20 cellular contexts compared by ENCODE assay signal in the genomic region with DNA sequence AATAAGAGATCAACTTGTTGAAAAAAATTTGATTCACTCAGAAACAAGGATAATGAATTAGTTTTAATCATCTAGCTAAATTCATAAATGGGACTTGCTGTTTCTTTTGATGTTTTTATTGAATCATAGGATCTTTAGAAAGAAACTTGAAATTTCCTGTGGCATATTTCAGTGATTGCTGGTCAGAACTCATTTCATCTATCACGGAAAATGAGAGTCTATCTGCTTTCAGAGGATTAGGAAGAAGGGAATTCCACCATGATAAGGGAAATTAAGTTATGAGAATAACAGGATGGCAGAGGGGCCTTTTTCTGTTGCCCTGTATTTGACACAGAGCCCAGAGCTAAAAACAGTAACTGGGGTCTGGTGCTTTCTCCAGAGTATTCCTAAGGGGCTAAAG.
"Had no signal": no experiment of that assay in that cellular context is flagged by ENCODE, and none has a peak within 500 bp of the region (broad histone marks: within the 10 kb centered on the region; RNA-seq: fewer than 3 reads in every experiment).

No MANE protein-coding gene starts in this region.

- H3K4me1 ChIP-seq: prostate gland had no signal

- ATAC-seq: gastroesophageal sphincter; naive thymus-derived CD4-positive, alpha-beta T cell; stimulated activated naive CD8-positive, alpha-beta T cell treated with anti-CD3 and anti-CD28 coated beads, Interleukin-15, Interleukin-2, amounts not matched to agents 100 U/mL and 50 U/mL, for 24 hours had no signal

- DNase-seq: activated CD4-positive, alpha-beta memory T cell treated with anti-CD3 and anti-CD28 coated beads for 36 hours; activated CD4-positive, alpha-beta T cell treated with anti-CD3 and anti-CD28 coated beads for 48 hours; activated effector memory CD4-positive, alpha-beta T cell treated with Interleukin-2 at 50 U/mL for 16 hours; activated naive CD4-positive, alpha-beta T cell treated with anti-CD3 and anti-CD28 coated beads for 36 hours; activated naive CD8-positive, alpha-beta T cell treated with anti-CD3 and anti-CD28 coated beads, Interleukin-2, amount 10 ng/mL, durations not matched to agents 7 days and 5 days; activated T-cell treated with anti-CD3 and anti-CD28 coated beads, Interleukin-2, amount 50 U/mL, for 48 hours; aorta; brain microvascular endothelial cell; caudate nucleus; effector memory CD4-positive, alpha-beta T cell; head of caudate nucleus; hypothalamus; naive thymus-derived CD4-positive, alpha-beta T cell; ovary; stimulated activated CD4-positive, alpha-beta T cell treated with anti-CD3 and anti-CD28 coated beads, Interleukin-4, amount 100 ng/mL, for 4 hours; stimulated activated naive CD8-positive, alpha-beta T cell treated with anti-CD3 and anti-CD28 coated beads, Interleukin-15, Interleukin-2, amounts not matched to agents 100 U/mL and 50 U/mL, for 24 hours; upper lobe of left lung had no signal

- H3K9me3 ChIP-seq: esophagus muscularis mucosa, gastroesophageal sphincter, ovary, prostate gland, upper lobe of left lung had no signal

- H3K27ac ChIP-seq: brain microvascular endothelial cell, esophagus muscularis mucosa, gastroesophageal sphincter, ovary, prostate gland, upper lobe of left lung had no signal

- H3K36me3 ChIP-seq: brain microvascular endothelial cell, ovary, prostate gland, upper lobe of left lung had no signal

- H3K27me3 ChIP-seq: brain microvascular endothelial cell, esophagus muscularis mucosa, gastroesophageal sphincter, ovary, upper lobe of left lung had no signal

- H3K4me3 ChIP-seq: esophagus muscularis mucosa, gastroesophageal sphincter, ovary, prostate gland, upper lobe of left lung had no signal
